In genomic region chr17:50213026-50214015, GRCh38 we compare ENCODE assay signal across 1 cellular context.
TF ChIP-seq lines count a peak whose summit lies in the region.

No MANE protein-coding gene starts in this region.

TF ChIP-seq in H1, 55 proteins besides CTCF, POLR2A, EP300 and RAD21:
- TF ChIP-seq PHF8 (conservative IDR thresholded peaks at IDR 0.05; ENCODE audit: low read depth, low read length) (no peak), RXRA (IDR thresholded peaks at IDR 0.05; ENCODE audit: insufficient read depth, low read depth, low read length) (no peak), JUND (IDR thresholded peaks at IDR 0.05; ENCODE audit: low read length) (no peak), MAX (IDR thresholded peaks at IDR 0.05) (0 out of 2 replicates have a peak, but pooled peaks have one; percentile 11), POLR2AphosphoS5 (IDR thresholded peaks at IDR 0.05; ENCODE audit: low read depth, low read length) (no peak), CTBP2 (IDR thresholded peaks at IDR 0.05; ENCODE audit: borderline replicate concordance, insufficient read depth, insufficient read length, low read length) (no peak), SIX5 (IDR thresholded peaks at IDR 0.05; ENCODE audit: low read depth, low read length) (no peak), MAFK (IDR thresholded peaks at IDR 0.05; ENCODE audit: low read depth, low read length) (no peak), KDM5A (IDR thresholded peaks at IDR 0.05; ENCODE audit: low read length) (no peak), TCF12 (IDR thresholded peaks at IDR 0.05; ENCODE audit: low read depth, low read length) (no peak), USF2 (IDR thresholded peaks at IDR 0.05; ENCODE audit: low read length) (no peak), KDM1A (IDR thresholded peaks at IDR 0.05; ENCODE audit: borderline replicate concordance, low read length) (0 out of 2 replicates have a peak, but pooled peaks have one; percentile 18)
